Comparison of ENCODE assay signal across 6 cellular contexts in genomic region chr17:82696916-82697807, GRCh38. TPM values are rescaled to one million over a fixed set of nuclear protein-coding genes. Genes with fewer than 3 reads are reported as not detected.
DNase-seq lines count a peak whose midpoint lies in the region; ATAC-seq, FAIRE-seq and TF ChIP-seq lines count a peak whose summit lies in the region.

No MANE protein-coding gene starts in this region.

- H3K27ac ChIP-seq in OCI-LY3 (ENCODE audit: low read length) (no peak overlapping the region), H1 (ENCODE audit: low read depth, low read length) (no peak overlapping the region), sigmoid colon (peak overlapping the region in 1 of 4 donors; percentile 71)

- H3K23me2 ChIP-seq in H1 (ENCODE audit: low read depth, low read length), result peaks cover 8% of the 10 kb centered on the region; the same call in 1 of the 2 replicates

- H3K23ac ChIP-seq in H1 (ENCODE audit: insufficient read length), result no peak overlapping the region

- H2AFZ ChIP-seq in OCI-LY3 (ENCODE audit: low read depth, low read length) (no peak overlapping the region), H1 (ENCODE audit: low read length) (no peak overlapping the region)

- no peak overlapping the region for H3K9ac ChIP-seq in OCI-LY3 (ENCODE audit: low read length)
- H3K9ac ChIP-seq in H1 (replicated peaks in 1 of 4; ENCODE audit: extremely low read depth in 1 of 4, low read depth in 3 of 4, low read length in 3 of 4), result no peak overlapping the region

- H3K4me2 ChIP-seq in OCI-LY3 (ENCODE audit: low read length), result peak overlapping the region; percentile 60
- peak overlapping the region; percentile 71 to 83 for H3K4me2 ChIP-seq in H1 (ENCODE audit: insufficient read depth in 1 of 2, low read depth in 2 of 2, low read length in 2 of 2)

- H3K79me2 ChIP-seq in OCI-LY3 (ENCODE audit: low read length) (peaks cover 8% of the 10 kb centered on the region; the same call in 1 of the 2 replicates), H1 (ENCODE audit: control insufficient read depth in 1 of 2, insufficient read depth in 2 of 2, low read length in 2 of 2) (no peaks in the 10 kb centered on the region)

- DNase-seq in H1 (ENCODE audit: low read depth in 1 of 2, low spot score in 2 of 2) (peak in 1 of 2 experiments; percentile 59), sigmoid colon (no peak), NK-92 (lab: John Stamatoyannopoulos, UW; ENCODE audit: unreplicated experiment) (no peak), H54 (ENCODE audit: insufficient read length, low spot score) (no peak)

- H2BK20ac ChIP-seq in H1 (ENCODE audit: low read length), result no peak overlapping the region

- no peaks in the 10 kb centered on the region for H4K20me1 ChIP-seq in OCI-LY3 (ENCODE audit: insufficient read depth, low read length)
- H4K20me1 ChIP-seq in H1 (replicated peaks in 1 of 2; ENCODE audit: control insufficient read depth in 1 of 2, insufficient read depth in 2 of 2, low read length in 2 of 2), result peaks cover 0 to 9% of the 10 kb centered on the region in 2 experiments

- CTCF ChIA-PET in H1 (lab: Charles Lee; ENCODE audit: partially characterized antibody), result interaction anchor here (0.9 to 1.7 kb wide), 4 partner anchors 9 to 59 kb away, joined by 3 to 9 read pairs (median 4); no protein-coding TSS in a partner anchor

- H3K9me3 ChIP-seq in OCI-LY3 (ENCODE audit: insufficient read depth, low read length) (peaks cover 9% of the 10 kb centered on the region; the same call in 1 of the 2 replicates), H1 (ENCODE audit: insufficient read depth in 2 of 2, low read depth in 1 of 2, low read length in 1 of 2) (no peaks in the 10 kb centered on the region), sigmoid colon (peaks cover 0 to 2% (median 0%) of the 10 kb centered on the region in 4 donors)

- TF ChIP-seq EP300 in H1 (IDR thresholded peaks at IDR 0.05; ENCODE audit: borderline replicate concordance in 1 of 2, low read depth in 2 of 2, low read length in 2 of 2) (no peak), sigmoid colon (IDR thresholded peaks at IDR 0.05) (no peak)

- H4K8ac ChIP-seq in H1 (ENCODE audit: extremely low read depth, insufficient read depth, low read length), result no peak overlapping the region; the same call in 1 of the 2 replicates

- no peak overlapping the region for H3K18ac ChIP-seq in H1 (ENCODE audit: extremely low read depth, low read length)

- H3K14ac ChIP-seq in H1 (ENCODE audit: insufficient read length), result no peak overlapping the region

- intact Hi-C loops in sigmoid colon (cut with DNase I), result no loop called here

- no peak overlapping the region for H3K56ac ChIP-seq in H1 (replicated peaks; ENCODE audit: insufficient read length, low read depth, low read length)

- no peak overlapping the region for H4K91ac ChIP-seq in H1 (replicated peaks; ENCODE audit: insufficient read length, low read length)

- peak overlapping the region; percentile 75 for H3K4me3 ChIP-seq in OCI-LY3 (ENCODE audit: low read length)
- peak overlapping the region; percentile 24 to 66 (median 28) for H3K4me3 ChIP-seq in H1 (ENCODE audit: extremely low read depth in 1 of 4, insufficient read depth in 2 of 4, low read depth in 3 of 4, low read length in 4 of 4)
- H3K4me3 ChIP-seq in sigmoid colon, result peak overlapping the region; percentile 57 to 89 (median 75)

- no peak overlapping the region for H2BK120ac ChIP-seq in H1 (replicated peaks; ENCODE audit: low read depth, low read length)

- H2BK5ac ChIP-seq in H1 (ENCODE audit: low read depth, low read length), result no peak overlapping the region

- no peak for FAIRE-seq in H1 (lab: Jason Lieb, UNC)
- no peak for FAIRE-seq in H54 (lab: Jason Lieb, UNC)

- 41% methylated on average over 38 of the region's 48 CpGs; no CpG with 5 or more reads in 1 of the 2 experiments for WGBS in H1 (ENCODE audit: extremely low coverage in 1 of 2, insufficient coverage in 1 of 2, insufficient read length in 1 of 2, insufficient replicate concordance in 2 of 2, low coverage in 1 of 2, low lambda C conversion rate in 2 of 2, missing lambda C conversion rate in 1 of 2), 2 experiments
- WGBS in sigmoid colon, 2 donors, result 17 to 35% methylated on average over 48 of the region's 48 CpGs

- H3K27me3 ChIP-seq in OCI-LY3 (ENCODE audit: low read depth, low read length) (no peaks in the 10 kb centered on the region), H1 (replicated peaks in 1 of 4; ENCODE audit: control insufficient read depth in 3 of 4, extremely low read depth in 1 of 4, insufficient read depth in 3 of 4, low read length in 3 of 4) (peaks cover 16 to 34% (median 24%) of the 10 kb centered on the region in 4 experiments), sigmoid colon (no peaks in the 10 kb centered on the region)

- no peak overlapping the region for H2BK15ac ChIP-seq in H1 (ENCODE audit: low read length)

- H2BK12ac ChIP-seq in H1 (ENCODE audit: low read depth, low read length), result no peak overlapping the region

- H3K36me3 ChIP-seq in OCI-LY3 (replicated peaks; ENCODE audit: low read depth, low read length) (peaks cover 9% of the 10 kb centered on the region), H1 (ENCODE audit: control insufficient read depth in 2 of 4, insufficient read depth in 4 of 4, low read length in 3 of 4) (no peaks in the 10 kb centered on the region; a peak in 1 of 8 replicates), sigmoid colon (no peaks in the 10 kb centered on the region)

- H2AK5ac ChIP-seq in H1 (ENCODE audit: low read depth, low read length), result no peak overlapping the region

- H3K79me1 ChIP-seq in H1 (ENCODE audit: low read depth, low read length), result no peaks in the 10 kb centered on the region

- H3K4ac ChIP-seq in H1 (replicated peaks; ENCODE audit: insufficient read length, low read depth, low read length), result no peak overlapping the region

- TF ChIP-seq POLR2A in H1 (IDR thresholded peaks at IDR 0.05; ENCODE audit: control extremely low read depth in 1 of 2, low read depth in 2 of 2, low read length in 2 of 2) (no peak), sigmoid colon (IDR thresholded peaks at IDR 0.05) (no peak), H54 (IDR thresholded peaks at IDR 0.05; ENCODE audit: low read depth, low read length) (no peak)

- no peak overlapping the region for H4K5ac ChIP-seq in H1 (ENCODE audit: insufficient read length, low read depth, low read length)

- POLR2A ChIA-PET in H1 (lab: Charles Lee; ENCODE audit: partially characterized antibody), result interaction anchor here (1.0 to 1.3 kb wide), 2 partner anchors 11 to 58 kb away, joined by 4 to 5 read pairs; no protein-coding TSS in a partner anchor

- no peak for ATAC-seq in HG03342 (IDR thresholded peaks at IDR 0.05; ENCODE audit: unreplicated experiment)

- no peak for TF ChIP-seq RAD21 in H1 (IDR thresholded peaks at IDR 0.05 in 1 of 2, conservative IDR thresholded peaks at IDR 0.05 in 1 of 2; ENCODE audit: low read depth in 2 of 2, low read length in 2 of 2)

- H3K4me1 ChIP-seq in OCI-LY3 (ENCODE audit: low read length) (peaks cover 5% of the 10 kb centered on the region), H1 (replicated peaks in 1 of 4; ENCODE audit: control insufficient read depth in 3 of 4, insufficient read depth in 4 of 4, low read length in 3 of 4) (peaks cover 0 to 11% (median 6%) of the 10 kb centered on the region in 4 experiments; a peak in 4 of 7 replicates), sigmoid colon (peaks cover 0 to 23% (median 17%) of the 10 kb centered on the region in 4 donors)

- no peak for TF ChIP-seq CTCF in OCI-LY3 (IDR thresholded peaks at IDR 0.05; ENCODE audit: low read depth, low read length)
- no peak for TF ChIP-seq CTCF in H1 (IDR thresholded peaks at IDR 0.05; ENCODE audit: control extremely low read depth in 1 of 3, insufficient read depth in 1 of 3, low read depth in 1 of 3, low read length in 3 of 3)
- no peak for TF ChIP-seq CTCF in sigmoid colon (IDR thresholded peaks at IDR 0.05)

RNA-seq across cellular contexts. Expression of gene RAB40B, which starts 1.3 kb away (rescaled TPM):
- 3.1 and 3.3 TPM in 2 replicates for total RNA-seq in H1 (2021; fragmentation: NEBNext Ultra II Directional; extraction: Animal tissue kit (Norgen Biotek cat#: 25700))
- polyA plus RNA-seq in H1 (2011; rRNA removed), result 4.6 and 7.1 TPM in 2 replicates
- polyA plus RNA-seq in H1 (2011; cell fraction: cytosol; rRNA removed), result 2.9 TPM
- polyA plus RNA-seq in H1 (2011; cell fraction: nucleus; rRNA removed), result 5.8 TPM
- 4.1 to 5.9 TPM (median 4.3 TPM) in 4 replicates for polyA plus RNA-seq in H1 (2012, experiment 1 of 2)
- 13.5 TPM for polyA plus RNA-seq in H1 (2012, experiment 2 of 2)
- polyA plus RNA-seq in H1 (2013, experiment 1 of 2), result 2.4 TPM
- 3.6 TPM for polyA plus RNA-seq in H1 (2013, experiment 2 of 2)
- polyA minus RNA-seq in H1 (2011; rRNA and poly(A)+ RNA removed), result 0.95 and 1.5 TPM in 2 replicates
- 1.1 TPM for polyA minus RNA-seq in H1 (2011; cell fraction: cytosol; rRNA and poly(A)+ RNA removed)
- 1.8 TPM for polyA minus RNA-seq in H1 (2011; cell fraction: nucleus; rRNA and poly(A)+ RNA removed)
- total RNA-seq in sigmoid colon, result 10 to 100 TPM; 11.7 to 32.7 (median 21.6) TPM
- 10 to 100 TPM; 14.0 to 26.4 (median 24.0) TPM for polyA plus RNA-seq in sigmoid colon

RNA-seq across cellular contexts. Expression of gene FN3KRP, which starts 19.3 kb away (rescaled TPM):
- 21.4 and 23.3 TPM in 2 replicates for total RNA-seq in H1 (2021; fragmentation: NEBNext Ultra II Directional; extraction: Animal tissue kit (Norgen Biotek cat#: 25700))
- polyA plus RNA-seq in H1 (2011; rRNA removed), result 17.1 and 18.1 TPM in 2 replicates
- 17.3 TPM for polyA plus RNA-seq in H1 (2011; cell fraction: cytosol; rRNA removed)
- polyA plus RNA-seq in H1 (2011; cell fraction: nucleus; rRNA removed), result 19.5 TPM
- 29.8 to 30.3 TPM (median 30.2 TPM) in 4 replicates for polyA plus RNA-seq in H1 (2012, experiment 1 of 2)
- 18.4 TPM for polyA plus RNA-seq in H1 (2012, experiment 2 of 2)
- 13.8 TPM for polyA plus RNA-seq in H1 (2013, experiment 1 of 2)
- polyA plus RNA-seq in H1 (2013, experiment 2 of 2), result 13.2 TPM
- 10.1 and 10.7 TPM in 2 replicates for polyA minus RNA-seq in H1 (2011; rRNA and poly(A)+ RNA removed)
- polyA minus RNA-seq in H1 (2011; cell fraction: cytosol; rRNA and poly(A)+ RNA removed), result 8.7 TPM
- 4.8 TPM for polyA minus RNA-seq in H1 (2011; cell fraction: nucleus; rRNA and poly(A)+ RNA removed)
- 10 to 100 TPM in 3 of 4 donors, 1 to 10 TPM in 1; 8.1 to 18.0 (median 13.1) TPM for total RNA-seq in sigmoid colon
- polyA plus RNA-seq in sigmoid colon, result 10 to 100 TPM; 27.0 to 36.1 (median 33.5) TPM

RNA-seq across cellular contexts. Expression of gene FN3K, which starts 38.3 kb away (rescaled TPM):
- 13.6 and 14.2 TPM in 2 replicates for total RNA-seq in H1 (2021; fragmentation: NEBNext Ultra II Directional; extraction: Animal tissue kit (Norgen Biotek cat#: 25700))
- polyA plus RNA-seq in H1 (2011; rRNA removed), result 0.88 and 2.1 TPM in 2 replicates
- 2.4 TPM for polyA plus RNA-seq in H1 (2011; cell fraction: cytosol; rRNA removed)
- polyA plus RNA-seq in H1 (2011; cell fraction: nucleus; rRNA removed), result 4.6 TPM
- 13.9 to 22.0 TPM (median 20.3 TPM) in 4 replicates for polyA plus RNA-seq in H1 (2012, experiment 1 of 2)
- 13.0 TPM for polyA plus RNA-seq in H1 (2012, experiment 2 of 2)
- 6.2 TPM for polyA plus RNA-seq in H1 (2013, experiment 1 of 2)
- 5.4 TPM for polyA plus RNA-seq in H1 (2013, experiment 2 of 2)
- polyA minus RNA-seq in H1 (2011; rRNA and poly(A)+ RNA removed), result 1.7 and 1.8 TPM in 2 replicates
- polyA minus RNA-seq in H1 (2011; cell fraction: cytosol; rRNA and poly(A)+ RNA removed), result 7.4 TPM
- polyA minus RNA-seq in H1 (2011; cell fraction: nucleus; rRNA and poly(A)+ RNA removed), result 5.4 TPM
- total RNA-seq in sigmoid colon, result 10 to 100 TPM in 1 of 4 donors, 1 to 10 TPM in 3; 2.8 to 11.9 (median 6.6) TPM
- 10 to 100 TPM; 13.2 to 22.2 (median 20.5) TPM for polyA plus RNA-seq in sigmoid colon

RNA-seq across cellular contexts. Expression of gene WDR45B, which starts 48.9 kb away (rescaled TPM):
- 82.0 and 88.8 TPM in 2 replicates for total RNA-seq in H1 (2021; fragmentation: NEBNext Ultra II Directional; extraction: Animal tissue kit (Norgen Biotek cat#: 25700))
- polyA plus RNA-seq in H1 (2011; rRNA removed) (100 and 101 TPM in 2 replicates), sigmoid colon (10 to 100 TPM; 62.5 to 70.1 (median 67.5) TPM)
- polyA plus RNA-seq in H1 (2011; cell fraction: cytosol; rRNA removed), result 110 TPM
- polyA plus RNA-seq in H1 (2011; cell fraction: nucleus; rRNA removed), result 107 TPM
- polyA plus RNA-seq in H1 (2012, experiment 1 of 2), result 81.1 to 86.2 TPM (median 86.2 TPM) in 4 replicates
- 57.9 TPM for polyA plus RNA-seq in H1 (2012, experiment 2 of 2)
- polyA plus RNA-seq in H1 (2013, experiment 1 of 2), result 70.1 TPM
- polyA plus RNA-seq in H1 (2013, experiment 2 of 2), result 72.8 TPM
- polyA minus RNA-seq in H1 (2011; rRNA and poly(A)+ RNA removed), result 93.1 and 96.5 TPM in 2 replicates
- 50.5 TPM for polyA minus RNA-seq in H1 (2011; cell fraction: cytosol; rRNA and poly(A)+ RNA removed)
- 34.8 TPM for polyA minus RNA-seq in H1 (2011; cell fraction: nucleus; rRNA and poly(A)+ RNA removed)
- 10 to 100 TPM; 51.7 to 67.0 (median 66.7) TPM for total RNA-seq in sigmoid colon

RNA-seq across cellular contexts. Expression of gene TBCD, which starts 54.7 kb away (rescaled TPM):
- total RNA-seq in H1 (2021; fragmentation: NEBNext Ultra II Directional; extraction: Animal tissue kit (Norgen Biotek cat#: 25700)), result 117 and 118 TPM in 2 replicates
- polyA plus RNA-seq in H1 (2011; rRNA removed) (162 and 214 TPM in 2 replicates), sigmoid colon (10 to 100 TPM; 11.1 to 77.4 (median 19.2) TPM)
- polyA plus RNA-seq in H1 (2011; cell fraction: cytosol; rRNA removed), result 111 TPM
- polyA plus RNA-seq in H1 (2011; cell fraction: nucleus; rRNA removed), result 346 TPM
- 116 to 160 TPM (median 143 TPM) in 4 replicates for polyA plus RNA-seq in H1 (2012, experiment 1 of 2)
- 116 TPM for polyA plus RNA-seq in H1 (2012, experiment 2 of 2)
- 64.1 TPM for polyA plus RNA-seq in H1 (2013, experiment 1 of 2)
- polyA plus RNA-seq in H1 (2013, experiment 2 of 2), result 59.0 TPM
- polyA minus RNA-seq in H1 (2011; rRNA and poly(A)+ RNA removed), result 107 and 112 TPM in 2 replicates
- polyA minus RNA-seq in H1 (2011; cell fraction: cytosol; rRNA and poly(A)+ RNA removed), result 87.7 TPM
- polyA minus RNA-seq in H1 (2011; cell fraction: nucleus; rRNA and poly(A)+ RNA removed), result 90.6 TPM
- total RNA-seq in sigmoid colon, result 10 to 100 TPM; 25.3 to 69.0 (median 34.4) TPM
